Comparison of ENCODE assay signal across 10 cellular contexts in genomic region chr5:95191330-95191729, GRCh38.
DNase-seq lines count a peak whose midpoint lies in the region; ATAC-seq and TF ChIP-seq lines count a peak whose summit lies in the region.
"Had no signal": no experiment of that assay in that cellular context is flagged by ENCODE, and none has a peak within 500 bp of the region (broad histone marks: within the 10 kb centered on the region; RNA-seq: fewer than 3 reads in every experiment).

No MANE protein-coding gene starts in this region.

- H3F3A ChIP-seq in PC-3 (ENCODE audit: low read length, unreplicated experiment): no peaks in the 10 kb centered on the region

- H3K4me2 ChIP-seq in PC-3 (ENCODE audit: low read length): no peak overlapping the region

- CTCF ChIA-PET in PC-3 (lab: Charles Lee): no interaction called here

- no peaks in the 10 kb centered on the region for H4K20me1 ChIP-seq in PC-3 (ENCODE audit: low read length)

- TF ChIP-seq CTCF in ascending aorta (IDR thresholded peaks at IDR 0.05): no peak
- no peak for TF ChIP-seq CTCF in tibial nerve (IDR thresholded peaks at IDR 0.05)
- no peak for TF ChIP-seq CTCF in PC-3 (conservative IDR thresholded peaks at IDR 0.05; ENCODE audit: low read depth, low read length)

- 91 to 92% methylated on average over 2 of the region's 2 CpGs for WGBS in tibial nerve, 2 donors

- no peak overlapping the region for H2AFZ ChIP-seq in PC-3 (ENCODE audit: low read length)

- no peak for TF ChIP-seq EP300 in tibial nerve (IDR thresholded peaks at IDR 0.05)

- H3K27ac ChIP-seq in ascending aorta: no peak overlapping the region
- H3K27ac ChIP-seq in tibial nerve: no peak overlapping the region
- H3K27ac ChIP-seq in PC-3 (ENCODE audit: low read length): no peak overlapping the region

- no peaks in the 10 kb centered on the region for H3K79me2 ChIP-seq in PC-3 (ENCODE audit: low read length)

- H3K27me3 ChIP-seq in ascending aorta (no peaks in the 10 kb centered on the region), tibial nerve (no peaks in the 10 kb centered on the region), PC-3 (ENCODE audit: low read length) (no peaks in the 10 kb centered on the region)

- H3K9ac ChIP-seq in PC-3 (ENCODE audit: low read length): no peak overlapping the region

- H3K9me2 ChIP-seq in PC-3 (replicated peaks; ENCODE audit: low read length): no peaks in the 10 kb centered on the region

- intact Hi-C loops in ascending aorta (cut with DNase I) (no loop called here), PC-3 (cut with micrococcal nuclease) (no loop called here)

- ATAC-seq in GM19035 (IDR thresholded peaks at IDR 0.05; ENCODE audit: unreplicated experiment): peak; percentile 93
- peak; percentile 89 for ATAC-seq in GM21825 (IDR thresholded peaks at IDR 0.05; ENCODE audit: unreplicated experiment)
- peak; percentile 71 for ATAC-seq in HG03139 (IDR thresholded peaks at IDR 0.05; ENCODE audit: unreplicated experiment)
- ATAC-seq in PC-3: no peak

- BruUV-seq in PC-3 (replicated peaks; lab: Mats Ljungman, UMichigan): no TSS peak

- H3K4me3 ChIP-seq in ascending aorta: no peak overlapping the region
- H3K4me3 ChIP-seq in tibial nerve: no peak overlapping the region
- no peak overlapping the region for H3K4me3 ChIP-seq in PC-3 (ENCODE audit: low read length)

- H3K36me3 ChIP-seq in ascending aorta (no peaks in the 10 kb centered on the region), tibial nerve (no peaks in the 10 kb centered on the region), PC-3 (ENCODE audit: low read depth, low read length) (no peaks in the 10 kb centered on the region)

- POLR2A ChIA-PET in PC-3 (lab: Charles Lee; ENCODE audit: unreplicated experiment): no interaction called here

- DNase-seq in ELR (ENCODE audit: low read depth): peak; percentile 3
- DNase-seq in activated naive CD4-positive, alpha-beta T cell (lab: John Stamatoyannopoulos, UW): no peak
- no peak for DNase-seq in ascending aorta (ENCODE audit: low spot score in 2 of 2)
- no peak for DNase-seq in tibial nerve (ENCODE audit: low spot score in 2 of 2)
- no peak for DNase-seq in PC-3
- DNase-seq: anterior cingulate cortex, NCI-H1694 treated with DMSO at 0.1 percent for 48 hours had no signal

- no peak for TF ChIP-seq POLR2A in tibial nerve (IDR thresholded peaks at IDR 0.05)

- H3K4me1 ChIP-seq in ascending aorta (no peaks in the 10 kb centered on the region), tibial nerve (no peaks in the 10 kb centered on the region), PC-3 (ENCODE audit: insufficient read depth, low read length) (no peaks in the 10 kb centered on the region)

- H3K9me3 ChIP-seq in ascending aorta (no peaks in the 10 kb centered on the region), tibial nerve (peaks cover 0 to 6% (median 0%) of the 10 kb centered on the region in 4 donors), PC-3 (ENCODE audit: low read length) (no peaks in the 10 kb centered on the region)
